ENCODE assay signal across 10 cellular contexts in genomic region chr4:83516042-83516772, GRCh38. TPM values are rescaled to one million over a fixed set of nuclear protein-coding genes. Genes with fewer than 3 reads are reported as not detected.
DNase-seq lines count a peak whose midpoint lies in the region; ATAC-seq and TF ChIP-seq lines count a peak whose summit lies in the region.
"Had no signal": no experiment of that assay in that cellular context is flagged by ENCODE, and none has a peak within 500 bp of the region (broad histone marks: within the 10 kb centered on the region; RNA-seq: fewer than 3 reads in every experiment).

No MANE protein-coding gene starts in this region.

- H3K4me1 ChIP-seq in RWPE2 (ENCODE audit: insufficient read depth, poor library complexity, severe bottlenecking) (no peaks in the 10 kb centered on the region), fibroblast of lung (ENCODE audit: control insufficient read depth, extremely low read depth, insufficient read depth, low read length) (no peaks in the 10 kb centered on the region)
- H3K4me1 ChIP-seq: right lobe of liver had no signal

- H3K4me2 ChIP-seq in fibroblast of lung (ENCODE audit: extremely low read depth, insufficient read depth, low read length), result peak overlapping the region; percentile 25

- no peaks in the 10 kb centered on the region for H3K79me2 ChIP-seq in fibroblast of lung (ENCODE audit: control insufficient read depth, insufficient read depth, low read length)

- H3K4me3 ChIP-seq in RWPE2 (ENCODE audit: severe bottlenecking) (no peak overlapping the region), fibroblast of lung (replicated peaks in 1 of 4; ENCODE audit: control extremely low read depth in 1 of 4, insufficient read depth in 1 of 4, low read depth in 3 of 4, low read length in 4 of 4) (no peak overlapping the region), retinal pigment epithelial cell (ENCODE audit: low read length) (no peak overlapping the region)
- H3K4me3 ChIP-seq: right lobe of liver had no signal

- H3K4me1 Mint-ChIP-seq in activated CD4-positive, alpha-beta T cell treated with anti-CD3 and anti-CD28 coated beads, Interleukin-2, amount 10 ng/mL, durations not matched to agents 7 days and 5 days, result no peaks in the 10 kb centered on the region
- H3K4me1 Mint-ChIP-seq: brain had no signal

- TF ChIP-seq CTCF in RWPE2 (IDR thresholded peaks at IDR 0.05; ENCODE audit: poor library complexity, severe bottlenecking) (no peak), fibroblast of lung (conservative IDR thresholded peaks at IDR 0.05 in 1 of 2, IDR thresholded peaks at IDR 0.05 in 1 of 2; ENCODE audit: low read depth in 1 of 2, low read length in 2 of 2) (no peak), retinal pigment epithelial cell (conservative IDR thresholded peaks at IDR 0.05; ENCODE audit: low read depth, low read length) (no peak)

- no peak overlapping the region for H3K27ac ChIP-seq in RWPE2 (ENCODE audit: poor library complexity, severe bottlenecking)
- H3K27ac ChIP-seq in fibroblast of lung (ENCODE audit: insufficient read depth, low read length), result no peak overlapping the region
- H3K27ac ChIP-seq: right lobe of liver, RWPE1 had no signal

- no peaks in the 10 kb centered on the region for H3K27me3 ChIP-seq in RWPE2 (ENCODE audit: insufficient read depth, poor library complexity, severe bottlenecking)
- H3K27me3 ChIP-seq in fibroblast of lung (ENCODE audit: control insufficient read depth, insufficient read depth, low read length), result no peaks in the 10 kb centered on the region
- H3K27me3 ChIP-seq: right lobe of liver had no signal

- H3K36me3 ChIP-seq in RWPE2 (ENCODE audit: low read depth) (no peaks in the 10 kb centered on the region), fibroblast of lung (ENCODE audit: control insufficient read depth, insufficient read depth, low read length) (no peaks in the 10 kb centered on the region)
- H3K36me3 ChIP-seq: right lobe of liver had no signal

- H4K20me1 ChIP-seq in fibroblast of lung (ENCODE audit: control insufficient read depth, extremely low read depth, insufficient read depth, low read length), result no peaks in the 10 kb centered on the region

- CTCF ChIA-PET in activated CD4-positive, alpha-beta T cell treated with anti-CD3 and anti-CD28 coated beads, Interleukin-2, amount 10 ng/mL, durations not matched to agents 7 days and 5 days (lab: Charles Lee), result no interaction called here

- no peak overlapping the region for H3K9ac ChIP-seq in fibroblast of lung (ENCODE audit: insufficient read depth, low read length)

- H3K27me3 Mint-ChIP-seq in activated CD4-positive, alpha-beta T cell treated with anti-CD3 and anti-CD28 coated beads, Interleukin-2, amount 10 ng/mL, durations not matched to agents 7 days and 5 days, result peaks cover 4% of the 10 kb centered on the region

- DNase-seq in H4 (ENCODE audit: low spot score) (peak; percentile 60), RWPE2 (ENCODE audit: low spot score) (no peak), fibroblast of lung (ENCODE audit: low read depth in 2 of 2) (peak; percentile 49 to 91), retinal pigment epithelial cell (ENCODE audit: low read depth) (peak; percentile 27), cerebellar nuclear complex (lab: John Stamatoyannopoulos, UW) (no peak)
- DNase-seq in activated CD4-positive, alpha-beta T cell treated with anti-CD3 and anti-CD28 coated beads, Interleukin-2, amount 10 ng/mL, durations not matched to agents 7 days and 5 days, result no peak
- DNase-seq: right lobe of liver had no signal

- H3K4me3 Mint-ChIP-seq in activated CD4-positive, alpha-beta T cell treated with anti-CD3 and anti-CD28 coated beads, Interleukin-2, amount 10 ng/mL, durations not matched to agents 7 days and 5 days, result no peak overlapping the region
- H3K4me3 Mint-ChIP-seq: brain had no signal

- POLR2A ChIA-PET in activated CD4-positive, alpha-beta T cell treated with anti-CD3 and anti-CD28 coated beads, Interleukin-2, amount 10 ng/mL, durations not matched to agents 7 days and 5 days (lab: Charles Lee), result no interaction called here

- no peaks in the 10 kb centered on the region for H3K36me3 Mint-ChIP-seq in activated CD4-positive, alpha-beta T cell treated with anti-CD3 and anti-CD28 coated beads, Interleukin-2, amount 10 ng/mL, durations not matched to agents 7 days and 5 days (ENCODE audit: low read depth)
- H3K36me3 Mint-ChIP-seq: brain had no signal

- no peak overlapping the region for H2AFZ ChIP-seq in fibroblast of lung (ENCODE audit: low read length)

- no peaks in the 10 kb centered on the region for H3K9me3 Mint-ChIP-seq in activated CD4-positive, alpha-beta T cell treated with anti-CD3 and anti-CD28 coated beads, Interleukin-2, amount 10 ng/mL, durations not matched to agents 7 days and 5 days
- H3K9me3 Mint-ChIP-seq: brain had no signal

- no peak overlapping the region for H3K27ac Mint-ChIP-seq in activated CD4-positive, alpha-beta T cell treated with anti-CD3 and anti-CD28 coated beads, Interleukin-2, amount 10 ng/mL, durations not matched to agents 7 days and 5 days
- H3K27ac Mint-ChIP-seq: brain had no signal

- no peaks in the 10 kb centered on the region for H3K9me3 ChIP-seq in RWPE2 (ENCODE audit: severe bottlenecking)
- no peaks in the 10 kb centered on the region for H3K9me3 ChIP-seq in fibroblast of lung (ENCODE audit: control insufficient read depth, insufficient read depth, low read depth, low read length)
- H3K9me3 ChIP-seq: right lobe of liver had no signal

- ATAC-seq in RWPE2 (ENCODE audit: low read depth), result peak; percentile 54
- no peak for ATAC-seq in HG02588 (IDR thresholded peaks at IDR 0.05; ENCODE audit: unreplicated experiment)

RNA-seq across cellular contexts. Expression of gene GPAT3, which starts 19.7 kb away (rescaled TPM):
- total RNA-seq in H4 (2014; rRNA removed; shearing (Covaris generic)), result 65.1 and 69.7 TPM in 2 replicates
- 2.1 and 4.1 TPM in 2 replicates for total RNA-seq in fibroblast of lung
- 2.6 and 11.2 TPM in 2 replicates for polyA plus RNA-seq in fibroblast of lung
- polyA plus RNA-seq in fibroblast of lung (2012), result 1.7 and 7.1 TPM in 2 replicates
- polyA minus RNA-seq in fibroblast of lung (ENCODE audit: low replicate concordance), result 3.6 and 3.7 TPM in 2 replicates
- total RNA-seq in activated CD4-positive, alpha-beta T cell treated with anti-CD3 and anti-CD28 coated beads, Interleukin-2, amount 10 ng/mL, durations not matched to agents 7 days and 5 days, result 1 to 10 TPM; 4.1 to 4.2 TPM

RNA-seq across cellular contexts. Expression of gene ABRAXAS1, which starts 31.3 kb away (rescaled TPM):
- 4.7 and 6.3 TPM in 2 replicates for total RNA-seq in H4 (2014; rRNA removed; shearing (Covaris generic))
- 22.0 and 27.2 TPM in 2 replicates for total RNA-seq in fibroblast of lung
- polyA plus RNA-seq in fibroblast of lung, result 14.0 and 17.1 TPM in 2 replicates
- polyA plus RNA-seq in fibroblast of lung (2012), result 9.4 and 11.7 TPM in 2 replicates
- polyA minus RNA-seq in fibroblast of lung (ENCODE audit: low replicate concordance), result 0.79 and 1.2 TPM in 2 replicates
- total RNA-seq in activated CD4-positive, alpha-beta T cell treated with anti-CD3 and anti-CD28 coated beads, Interleukin-2, amount 10 ng/mL, durations not matched to agents 7 days and 5 days, result 10 to 100 TPM; 17.3 to 18.7 TPM

Comparison
In these comparisons a context has a peak if more than half of its experiments do, and no peak if none do; other contexts are left out.
1. DNase-seq: peak in H4 (single experiment), fibroblast of lung (2 of 2) and retinal pigment epithelial cell (single experiment); none in RWPE2 (single experiment), activated CD4-positive, alpha-beta T cell treated with anti-CD3 and anti-CD28 coated beads, Interleukin-2, amount 10 ng/mL, durations not matched to agents 7 days and 5 days (single experiment) and cerebellar nuclear complex (0 of 2).
2. RNA of gene GPAT3, which starts 19.7 kb away (total RNA-seq): 65.1 to 69.7 TPM in H4; 4.1 to 4.2 TPM in activated CD4-positive, alpha-beta T cell treated with anti-CD3 and anti-CD28 coated beads, Interleukin-2, amount 10 ng/mL, durations not matched to agents 7 days and 5 days and 2.1 to 4.1 TPM in fibroblast of lung; every median in the first group is over 10 times any median in the second.